ENCODE assay signal across 32 cellular contexts in genomic region chr10:4214912-4215311, GRCh38.
A peak's percentile ranks its signal among the peaks of the same experiment; 100 is the strongest.
DNase-seq lines count a peak whose midpoint lies in the region; ATAC-seq and TF ChIP-seq lines count a peak whose summit lies in the region.
"Had no signal": no experiment of that assay in that cellular context is flagged by ENCODE, and none has a peak within 500 bp of the region (broad histone marks: within the 10 kb centered on the region; RNA-seq: fewer than 3 reads in every experiment).

No MANE protein-coding gene starts in this region.

- ATAC-seq in GM18502 (IDR thresholded peaks at IDR 0.05; ENCODE audit: poor library complexity, unreplicated experiment) = no peak
- no peak for ATAC-seq in HG03521 (IDR thresholded peaks at IDR 0.05; ENCODE audit: unreplicated experiment)
- ATAC-seq: activated CD8-positive, alpha-beta memory T cell treated with anti-CD3 and anti-CD28 coated beads, Interleukin-2, amount 10 ng/mL, durations not matched to agents 7 days and 5 days; activated T-cell treated with anti-CD3 and anti-CD28 coated beads, Interleukin-2, amount 50 U/mL, for 4 hours; CD8-positive, alpha-beta T cell; esophagus mucosa; foreskin keratinocyte; right lobe of liver had no signal

- peaks cover 0 to 7% (median 7%) of the 10 kb centered on the region in 3 donors for H3K27me3 Mint-ChIP-seq in immature natural killer cell (ENCODE audit: low read depth in 3 of 3)

- H3K36me3 ChIP-seq in Peyer's patch (no peaks in the 10 kb centered on the region), colonic mucosa (no peaks in the 10 kb centered on the region), mucosa of rectum (ENCODE audit: control insufficient read depth in 2 of 2, insufficient read depth in 2 of 2, low read length in 2 of 2) (no peaks in the 10 kb centered on the region)
- H3K36me3 ChIP-seq: BE2C, heart left ventricle, neutrophil, right lobe of liver, tibial artery had no signal

- TF ChIP-seq POLR2A in Peyer's patch (IDR thresholded peaks at IDR 0.05) = no peak

- H3K9ac ChIP-seq in colonic mucosa (ENCODE audit: low read depth in 2 of 2, low read length in 2 of 2) = no peak overlapping the region
- no peak overlapping the region for H3K9ac ChIP-seq in mucosa of rectum (ENCODE audit: low read depth in 1 of 2, low read length in 2 of 2)

- no peaks in the 10 kb centered on the region for H3K27me3 ChIP-seq in Peyer's patch
- no peaks in the 10 kb centered on the region for H3K27me3 ChIP-seq in colonic mucosa
- H3K27me3 ChIP-seq in mucosa of rectum (ENCODE audit: control insufficient read depth in 2 of 2, insufficient read depth in 2 of 2, low read length in 2 of 2) = no peaks in the 10 kb centered on the region
- H3K27me3 ChIP-seq: BE2C, foreskin keratinocyte, heart left ventricle, neutrophil, right lobe of liver, tibial artery had no signal

- no peak overlapping the region for H3K27ac Mint-ChIP-seq in immature natural killer cell
- H3K27ac Mint-ChIP-seq: activated CD8-positive, alpha-beta memory T cell treated with anti-CD3 and anti-CD28 coated beads, Interleukin-2, amount 10 ng/mL, durations not matched to agents 7 days and 5 days; activated naive CD8-positive, alpha-beta T cell treated with anti-CD3 and anti-CD28 coated beads, Interleukin-2, amount 10 ng/mL, durations not matched to agents 7 days and 5 days; CD8-positive, alpha-beta T cell; T-helper 1 cell treated with Interleukin-12 subunit alpha and Interleukin-12 subunit beta and Interleukin-4 antibody, amounts not matched to agents 30 μg/mL and 1 μg/mL, for 36 hours had no signal

- peaks cover 0 to 14% (median 5%) of the 10 kb centered on the region in 4 donors for H3K4me1 ChIP-seq in Peyer's patch
- H3K4me1 ChIP-seq in colonic mucosa = no peaks in the 10 kb centered on the region
- H3K4me1 ChIP-seq in mucosa of rectum (ENCODE audit: control insufficient read depth in 2 of 2, insufficient read depth in 2 of 2, low read length in 2 of 2) = peaks cover 19 to 35% of the 10 kb centered on the region in 2 donors
- H3K4me1 ChIP-seq: right lobe of liver had no signal

- H3K36me3 Mint-ChIP-seq in immature natural killer cell = no peaks in the 10 kb centered on the region
- H3K36me3 Mint-ChIP-seq: CD8-positive, alpha-beta T cell had no signal

- peak overlapping the region in 3 of 4 donors; percentile 20 to 75 (median 54) for H3K27ac ChIP-seq in Peyer's patch
- H3K27ac ChIP-seq in colonic mucosa = peak overlapping the region; percentile 29
- H3K27ac ChIP-seq in mucosa of rectum (ENCODE audit: low read depth in 2 of 2, low read length in 2 of 2) = peak overlapping the region; percentile 59 to 61
- H3K27ac ChIP-seq: foreskin keratinocyte, HL-60, neutrophil, right lobe of liver, tibial artery had no signal

- H3K9me3 Mint-ChIP-seq in immature natural killer cell = peaks cover 0 to 2% (median 0%) of the 10 kb centered on the region in 6 donors
- H3K9me3 Mint-ChIP-seq: activated T-cell treated with anti-CD3 and anti-CD28 coated beads, Interleukin-2, amount 50 U/mL, for 4 hours; CD8-positive, alpha-beta T cell; T-helper 1 cell treated with Interleukin-12 subunit alpha and Interleukin-12 subunit beta and Interleukin-4 antibody, amounts not matched to agents 30 μg/mL and 1 μg/mL, for 36 hours had no signal

- TF ChIP-seq CTCF in Peyer's patch (IDR thresholded peaks at IDR 0.05) = no peak
- TF ChIP-seq CTCF in colonic mucosa (IDR thresholded peaks at IDR 0.05) = no peak

- H3K4me1 Mint-ChIP-seq in immature natural killer cell = no peaks in the 10 kb centered on the region
- H3K4me1 Mint-ChIP-seq: activated CD8-positive, alpha-beta memory T cell treated with anti-CD3 and anti-CD28 coated beads, Interleukin-2, amount 10 ng/mL, durations not matched to agents 7 days and 5 days; activated naive CD8-positive, alpha-beta T cell treated with anti-CD3 and anti-CD28 coated beads, Interleukin-2, amount 10 ng/mL, durations not matched to agents 7 days and 5 days had no signal

- H3K9me3 ChIP-seq in Peyer's patch (no peaks in the 10 kb centered on the region), colonic mucosa (no peaks in the 10 kb centered on the region), mucosa of rectum (ENCODE audit: control insufficient read depth in 2 of 2, low read length in 2 of 2) (no peaks in the 10 kb centered on the region)
- H3K9me3 ChIP-seq: BE2C, heart left ventricle, neutrophil, right lobe of liver, tibial artery had no signal

- intact Hi-C loops in colonic mucosa (cut with DNase I) = no loop called here

- no peak overlapping the region for H3K4me3 Mint-ChIP-seq in immature natural killer cell
- H3K4me3 Mint-ChIP-seq: activated CD8-positive, alpha-beta memory T cell treated with anti-CD3 and anti-CD28 coated beads, Interleukin-2, amount 10 ng/mL, durations not matched to agents 7 days and 5 days; activated naive CD8-positive, alpha-beta T cell treated with anti-CD3 and anti-CD28 coated beads, Interleukin-2, amount 10 ng/mL, durations not matched to agents 7 days and 5 days; activated T-cell treated with anti-CD3 and anti-CD28 coated beads, Interleukin-2, amount 50 U/mL, for 4 hours; CD8-positive, alpha-beta T cell; T-helper 1 cell treated with Interleukin-12 subunit alpha and Interleukin-12 subunit beta and Interleukin-4 antibody, amounts not matched to agents 30 μg/mL and 1 μg/mL, for 36 hours had no signal

- DNase-seq in EH (ENCODE audit: low read depth) (peak; percentile 77), Peyer's patch (no peak), colonic mucosa (no peak), immature natural killer cell (no peak), DMS79 treated with DMSO at 0.1 percent for 48 hours (lab: John Stamatoyannopoulos, UW) (no peak)
- DNase-seq: activated CD4-positive, alpha-beta T cell treated with anti-CD3 and anti-CD28 coated beads, Interleukin-2, amount 50 U/mL, for 4 hours; activated CD8-positive, alpha-beta memory T cell treated with anti-CD3 and anti-CD28 coated beads, Interleukin-2, amount 10 ng/mL, durations not matched to agents 7 days and 5 days; activated gamma-delta T cell treated with Interleukin-2 at 50 U/mL for 16 hours; activated naive CD8-positive, alpha-beta T cell treated with anti-CD3 and anti-CD28 coated beads, Interleukin-2, amount 10 ng/mL, durations not matched to agents 7 days and 5 days; activated T-cell treated with anti-CD3 and anti-CD28 coated beads, Interleukin-2, amount 50 U/mL, for 4 hours; BE2C; CD8-positive, alpha-beta T cell; central memory CD4-positive, alpha-beta T cell; dermis blood vessel endothelial cell; foreskin keratinocyte; heart left ventricle; KG1; NCI-H1092 treated with DMSO at 0.1 percent for 48 hours; NCI-H187; NCI-H446 treated with DMSO at 0.1 percent for 48 hours; NCI-H82; right lobe of liver; RPMI8226; stimulated activated CD4-positive, alpha-beta T cell treated with anti-CD3 and anti-CD28 coated beads, Interleukin-4, amount 100 ng/mL, for 1 hour; tibial artery had no signal

- H3K4me3 ChIP-seq in Peyer's patch = no peak overlapping the region
- H3K4me3 ChIP-seq in colonic mucosa = no peak overlapping the region
- peak overlapping the region in 1 of 2 donors; percentile 33 for H3K4me3 ChIP-seq in mucosa of rectum (ENCODE audit: low read length in 2 of 2)
- H3K4me3 ChIP-seq: heart left ventricle, right lobe of liver, tibial artery had no signal
